ENCODE assay signal across 8 cellular contexts in the genomic region with DNA sequence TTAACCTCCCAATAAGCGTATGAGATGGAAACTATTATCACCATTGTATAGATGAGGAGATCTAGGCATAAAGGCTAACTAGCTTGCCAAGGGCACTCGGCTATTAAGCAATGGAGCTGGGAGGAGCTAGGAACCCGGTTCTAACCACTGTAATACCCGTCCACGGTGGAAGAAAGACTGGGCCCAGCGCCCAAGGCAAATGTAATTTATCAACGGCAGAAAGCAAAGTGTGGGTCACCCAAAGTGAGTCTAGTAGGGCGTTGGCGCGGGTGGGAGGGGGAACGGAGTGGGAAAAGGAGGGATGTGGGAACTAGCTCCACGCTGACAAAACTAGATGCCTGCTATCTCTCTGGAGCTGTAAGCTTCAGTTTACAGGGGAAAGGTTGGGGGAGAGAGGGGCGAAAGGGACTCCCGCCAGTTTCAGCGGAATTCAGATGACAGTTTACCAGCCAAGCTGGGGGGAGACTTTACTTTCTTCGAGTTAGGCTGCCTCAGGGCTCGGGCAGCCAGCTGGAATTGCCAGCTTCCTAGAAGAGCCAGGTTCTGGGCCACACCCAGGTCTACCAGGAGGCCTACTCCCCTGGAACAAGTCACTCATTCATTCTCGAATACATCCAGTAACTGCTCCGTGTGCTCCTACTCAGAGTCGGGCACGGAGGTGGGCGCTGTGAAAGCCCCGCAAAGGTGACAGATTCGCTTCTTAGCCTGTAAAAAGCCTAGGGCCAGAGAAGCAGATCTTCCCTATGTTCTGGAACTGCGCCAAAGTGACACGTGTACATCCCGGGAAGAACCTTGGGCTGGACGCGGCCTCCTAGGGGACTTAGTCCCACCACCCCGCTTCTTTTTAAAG. TPM values are rescaled to one million over a fixed set of nuclear protein-coding genes. Genes with fewer than 3 reads are reported as not detected.
DNase-seq lines count a peak whose midpoint lies in the region; ATAC-seq and TF ChIP-seq lines count a peak whose summit lies in the region.

No MANE protein-coding gene starts in this region.

- H3K9me3 Mint-ChIP-seq in IgD-negative memory B cell = no peaks in the 10 kb centered on the region
- H3K9me3 Mint-ChIP-seq in nephron = peaks cover 2% of the 10 kb centered on the region

- no peak for ATAC-seq in GM18517 (IDR thresholded peaks at IDR 0.05; ENCODE audit: unreplicated experiment)

- H3K27ac Mint-ChIP-seq in IgD-negative memory B cell = peak overlapping the region; percentile 87 to 90 (median 89)
- peak overlapping the region; percentile 55 to 78 (median 67) for H3K27ac Mint-ChIP-seq in nephron

- no peak for TF ChIP-seq CTCF in fibroblast of pulmonary artery (IDR thresholded peaks at IDR 0.05; ENCODE audit: low read length, missing control alignments)
- no peak for TF ChIP-seq CTCF in nephron (IDR thresholded peaks at IDR 0.05; ENCODE audit: unreplicated experiment in 3 of 3)

- H3K36me3 Mint-ChIP-seq in IgD-negative memory B cell (peaks cover 4% of the 10 kb centered on the region), nephron (ENCODE audit: low read depth) (peaks cover 34% of the 10 kb centered on the region)

- H3K4me3 ChIP-seq in fibroblast of pulmonary artery (replicated peaks; ENCODE audit: low read depth, low read length) = peak overlapping the region; percentile 99

- DNase-seq in NCI-H748 (lab: John Stamatoyannopoulos, UW; ENCODE audit: unreplicated experiment) (peak; percentile 58), NCI-H748 treated with DMSO at 0.1 percent for 48 hours (lab: John Stamatoyannopoulos, UW) (no peak), fibroblast of pulmonary artery (ENCODE audit: low read depth) (peak; percentile 75), NCI-H1092 (lab: John Stamatoyannopoulos, UW) (no peak)
- DNase-seq in activated CD4-positive, alpha-beta T cell treated with anti-CD3 and anti-CD28 coated beads, Interleukin-2, amount 50 U/mL, for 24 hours (ENCODE audit: low read depth in 1 of 2, low spot score in 1 of 2) = peak; percentile 6 to 9

- H3K27me3 Mint-ChIP-seq in IgD-negative memory B cell (no peaks in the 10 kb centered on the region), nephron (ENCODE audit: low read depth) (no peaks in the 10 kb centered on the region)

- peaks cover 18 to 27% (median 23%) of the 10 kb centered on the region in 3 donors for H3K4me1 Mint-ChIP-seq in IgD-negative memory B cell
- peaks cover 17% of the 10 kb centered on the region for H3K4me1 Mint-ChIP-seq in nephron

- H3K4me3 Mint-ChIP-seq in IgD-negative memory B cell (peak overlapping the region; percentile 87 to 96 (median 92)), nephron (peak overlapping the region; percentile 96 to 98 (median 97))

RNA-seq across cellular contexts. Expression of a gene that starts 0.8 kb away (rescaled TPM):
- polyA plus RNA-seq in IgD-negative memory B cell = 22.6 TPM

RNA-seq across cellular contexts. Expression of a gene that starts 23.5 kb away (rescaled TPM):
- not detected for polyA plus RNA-seq in IgD-negative memory B cell

RNA-seq across cellular contexts. Expression of a gene that starts 23.5 kb away (rescaled TPM):
- 62.5 TPM for polyA plus RNA-seq in IgD-negative memory B cell

RNA-seq across cellular contexts. Expression of a gene that starts 29.5 kb away (rescaled TPM):
- polyA plus RNA-seq in IgD-negative memory B cell = 28.6 TPM

RNA-seq across cellular contexts. Expression of a gene that starts 50.6 kb away (rescaled TPM):
- polyA plus RNA-seq in IgD-negative memory B cell = 13.9 TPM

Comparison
In these comparisons a context has a peak if more than half of its experiments do, and no peak if none do; other contexts are left out.
1. DNase-seq: peak in NCI-H748 (single experiment), activated CD4-positive, alpha-beta T cell treated with anti-CD3 and anti-CD28 coated beads, Interleukin-2, amount 50 U/mL, for 24 hours (2 of 2) and fibroblast of pulmonary artery (single experiment); none in NCI-H748 treated with DMSO at 0.1 percent for 48 hours (single experiment) and NCI-H1092 (single experiment).